Comparison of ENCODE assay signal across 12 cellular contexts in the genomic region with DNA sequence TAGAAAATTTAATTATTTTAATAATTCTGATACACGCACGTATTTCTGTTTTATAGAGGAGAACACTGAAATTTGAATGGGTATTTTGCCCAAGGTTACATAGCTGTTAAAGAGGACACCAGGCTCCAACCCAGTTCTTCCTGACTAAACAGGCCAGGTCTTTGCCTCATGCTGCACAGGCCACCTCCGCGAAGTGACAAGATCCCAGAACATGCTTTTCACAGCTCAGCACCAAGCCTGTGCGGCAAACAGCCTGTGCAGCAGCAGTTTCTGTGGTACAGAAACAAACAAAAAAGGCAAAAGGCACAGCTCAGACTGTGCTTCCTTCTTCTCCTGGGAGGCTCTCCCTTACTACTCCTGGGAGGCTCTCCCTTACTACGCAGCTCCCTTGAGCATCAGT. TPM values are rescaled to one million over a fixed set of nuclear protein-coding genes. Genes with fewer than 3 reads are reported as not detected.
A peak's percentile ranks its signal among the peaks of the same experiment; 100 is the strongest.
DNase-seq lines count a peak whose midpoint lies in the region; ATAC-seq and TF ChIP-seq lines count a peak whose summit lies in the region.
"Had no signal": no experiment of that assay in that cellular context is flagged by ENCODE, and none has a peak within 500 bp of the region (broad histone marks: within the 10 kb centered on the region; RNA-seq: fewer than 3 reads in every experiment).

No MANE protein-coding gene starts in this region.

- peaks cover 94% of the 10 kb centered on the region for H3K27me3 ChIP-seq in iPS-15b (ENCODE audit: control insufficient read depth, insufficient read depth, low read length)

- no peak for TF ChIP-seq POLR2A in NB4 (IDR thresholded peaks at IDR 0.05; ENCODE audit: extremely low read depth, insufficient read length)

- ATAC-seq in WTC11, result no peak
- ATAC-seq in GM18519 (IDR thresholded peaks at IDR 0.05; ENCODE audit: low FRiP score, unreplicated experiment), result no peak
- ATAC-seq in activated CD4-positive, alpha-beta T cell treated with anti-CD3 and anti-CD28 coated beads for 36 hours, result no peak

- no peaks in the 10 kb centered on the region for H3K9me3 Mint-ChIP-seq in WTC11
- no peaks in the 10 kb centered on the region for H3K9me3 Mint-ChIP-seq in activated CD4-positive, alpha-beta T cell treated with anti-CD3 and anti-CD28 coated beads for 36 hours (ENCODE audit: low read depth)

- H3K27ac Mint-ChIP-seq in WTC11, result no peak overlapping the region
- H3K27ac Mint-ChIP-seq in activated CD4-positive, alpha-beta T cell treated with anti-CD3 and anti-CD28 coated beads for 36 hours, result no peak overlapping the region

- H3K4me1 ChIP-seq in iPS-15b (ENCODE audit: control insufficient read depth, insufficient read depth, low read length), result peaks cover 15% of the 10 kb centered on the region
- H3K4me1 ChIP-seq: A549, BE2C had no signal

- DNase-seq in NB4 (ENCODE audit: low read depth) (peak; percentile 36), WTC11 (ENCODE audit: low spot score) (peak; percentile 8), posterior vena cava (ENCODE audit: low spot score) (peak; percentile 53), LoVo (ENCODE audit: low spot score) (no peak)
- no peak for DNase-seq in activated CD4-positive, alpha-beta T cell treated with anti-CD3 and anti-CD28 coated beads for 36 hours
- DNase-seq: BE2C; CD4-positive, alpha-beta memory T cell; DMS153; GF-D8 had no signal

- TF ChIP-seq CTCF in NB4 (IDR thresholded peaks at IDR 0.05; ENCODE audit: low read depth, low read length) (no peak), WTC11 (IDR thresholded peaks at IDR 0.05) (no peak)

- H3K36me3 ChIP-seq in iPS-15b (ENCODE audit: control insufficient read depth, insufficient read depth, low read length), result no peaks in the 10 kb centered on the region
- H3K36me3 ChIP-seq: BE2C had no signal

- POLR2A ChIA-PET in WTC11 (lab: Charles Lee), result no interaction called here
- POLR2A ChIA-PET in activated CD4-positive, alpha-beta T cell treated with anti-CD3 and anti-CD28 coated beads for 36 hours (lab: Charles Lee), result no interaction called here

- peaks cover 64% of the 10 kb centered on the region for H3K4me1 Mint-ChIP-seq in WTC11
- peaks cover 42% of the 10 kb centered on the region for H3K4me1 Mint-ChIP-seq in activated CD4-positive, alpha-beta T cell treated with anti-CD3 and anti-CD28 coated beads for 36 hours

- H3K36me3 Mint-ChIP-seq in WTC11, result no peaks in the 10 kb centered on the region; the same call in 1 of the 2 replicates
- no peaks in the 10 kb centered on the region for H3K36me3 Mint-ChIP-seq in activated CD4-positive, alpha-beta T cell treated with anti-CD3 and anti-CD28 coated beads for 36 hours (ENCODE audit: low read depth)

- no peak overlapping the region for H3K9ac ChIP-seq in iPS-15b (ENCODE audit: low read depth, low read length)

- H3K9me3 ChIP-seq in iPS-15b (ENCODE audit: control insufficient read depth, insufficient read depth, low read length), result no peaks in the 10 kb centered on the region
- H3K9me3 ChIP-seq: A549 had no signal

- H3K4me3 ChIP-seq in NB4 (ENCODE audit: low read depth, low read length) (no peak overlapping the region), iPS-15b (ENCODE audit: low read depth, low read length) (peak overlapping the region; percentile 13)
- H3K4me3 ChIP-seq: A549 had no signal

- H3K27me3 Mint-ChIP-seq in WTC11 (ENCODE audit: low read depth), result peaks cover 100% of the 10 kb centered on the region
- H3K27me3 Mint-ChIP-seq in activated CD4-positive, alpha-beta T cell treated with anti-CD3 and anti-CD28 coated beads for 36 hours, result peaks cover 84% of the 10 kb centered on the region

- intact Hi-C loops in posterior vena cava (cut with DNase I), result no loop called here
- intact Hi-C loops in activated CD4-positive, alpha-beta T cell treated with anti-CD3 and anti-CD28 coated beads for 36 hours (cut with DNase I, micrococcal nuclease), result loop anchor here (2.0 to 5.0 kb wide), 2 partner anchors 388 to 1173 kb away; no protein-coding TSS in a partner anchor

- no peak overlapping the region for H3K4me3 Mint-ChIP-seq in WTC11
- H3K4me3 Mint-ChIP-seq in activated CD4-positive, alpha-beta T cell treated with anti-CD3 and anti-CD28 coated beads for 36 hours, result no peak overlapping the region

- CTCF ChIA-PET in WTC11 (lab: Charles Lee), result interaction anchor here (0.5 to 7.4 kb wide), 13 partner anchors 8 to 615 kb away, joined by 3 to 158 read pairs (median 6); a partner anchor contains a TSS
- CTCF ChIA-PET in activated CD4-positive, alpha-beta T cell treated with anti-CD3 and anti-CD28 coated beads for 36 hours (lab: Charles Lee), result interaction anchor here (0.7 to 2.8 kb wide), 7 partner anchors 10 to 347 kb away, joined by 3 to 9 read pairs (median 4); a partner anchor contains a TSS

TF ChIP-seq in WTC11, 78 proteins besides CTCF, POLR2A, EP300 and RAD21 (continues in another document):
- no peak for TF ChIP-seq GABPB1 (CRISPR knock-in tag; IDR thresholded peaks at IDR 0.05)
- TF ChIP-seq, protein P1, sequence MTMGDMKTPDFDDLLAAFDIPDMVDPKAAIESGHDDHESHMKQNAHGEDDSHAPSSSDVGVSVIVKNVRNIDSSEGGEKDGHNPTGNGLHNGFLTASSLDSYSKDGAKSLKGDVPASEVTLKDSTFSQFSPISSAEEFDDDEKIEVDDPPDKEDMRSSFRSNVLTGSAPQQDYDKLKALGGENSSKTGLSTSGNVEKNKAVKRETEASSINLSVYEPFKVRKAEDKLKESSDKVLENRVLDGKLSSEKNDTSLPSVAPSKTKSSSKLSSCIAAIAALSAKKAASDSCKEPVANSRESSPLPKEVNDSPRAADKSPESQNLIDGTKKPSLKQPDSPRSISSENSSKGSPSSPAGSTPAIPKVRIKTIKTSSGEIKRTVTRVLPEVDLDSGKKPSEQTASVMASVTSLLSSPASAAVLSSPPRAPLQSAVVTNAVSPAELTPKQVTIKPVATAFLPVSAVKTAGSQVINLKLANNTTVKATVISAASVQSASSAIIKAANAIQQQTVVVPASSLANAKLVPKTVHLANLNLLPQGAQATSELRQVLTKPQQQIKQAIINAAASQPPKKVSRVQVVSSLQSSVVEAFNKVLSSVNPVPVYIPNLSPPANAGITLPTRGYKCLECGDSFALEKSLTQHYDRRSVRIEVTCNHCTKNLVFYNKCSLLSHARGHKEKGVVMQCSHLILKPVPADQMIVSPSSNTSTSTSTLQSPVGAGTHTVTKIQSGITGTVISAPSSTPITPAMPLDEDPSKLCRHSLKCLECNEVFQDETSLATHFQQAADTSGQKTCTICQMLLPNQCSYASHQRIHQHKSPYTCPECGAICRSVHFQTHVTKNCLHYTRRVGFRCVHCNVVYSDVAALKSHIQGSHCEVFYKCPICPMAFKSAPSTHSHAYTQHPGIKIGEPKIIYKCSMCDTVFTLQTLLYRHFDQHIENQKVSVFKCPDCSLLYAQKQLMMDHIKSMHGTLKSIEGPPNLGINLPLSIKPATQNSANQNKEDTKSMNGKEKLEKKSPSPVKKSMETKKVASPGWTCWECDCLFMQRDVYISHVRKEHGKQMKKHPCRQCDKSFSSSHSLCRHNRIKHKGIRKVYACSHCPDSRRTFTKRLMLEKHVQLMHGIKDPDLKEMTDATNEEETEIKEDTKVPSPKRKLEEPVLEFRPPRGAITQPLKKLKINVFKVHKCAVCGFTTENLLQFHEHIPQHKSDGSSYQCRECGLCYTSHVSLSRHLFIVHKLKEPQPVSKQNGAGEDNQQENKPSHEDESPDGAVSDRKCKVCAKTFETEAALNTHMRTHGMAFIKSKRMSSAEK (CRISPR knock-in tag; IDR thresholded peaks at IDR 0.05; ENCODE audit: borderline replicate concordance), result no peak
- TF ChIP-seq PRRX2 (CRISPR knock-in tag; IDR thresholded peaks at IDR 0.05), result no peak
- TF ChIP-seq CBFB (CRISPR knock-in tag; IDR thresholded peaks at IDR 0.05; ENCODE audit: low read depth), result no peak
- TF ChIP-seq ZNF416 (CRISPR knock-in tag; IDR thresholded peaks at IDR 0.05), result no peak
- no peak for TF ChIP-seq ZNF232 (CRISPR knock-in tag; IDR thresholded peaks at IDR 0.05)
- TF ChIP-seq, protein P2, sequence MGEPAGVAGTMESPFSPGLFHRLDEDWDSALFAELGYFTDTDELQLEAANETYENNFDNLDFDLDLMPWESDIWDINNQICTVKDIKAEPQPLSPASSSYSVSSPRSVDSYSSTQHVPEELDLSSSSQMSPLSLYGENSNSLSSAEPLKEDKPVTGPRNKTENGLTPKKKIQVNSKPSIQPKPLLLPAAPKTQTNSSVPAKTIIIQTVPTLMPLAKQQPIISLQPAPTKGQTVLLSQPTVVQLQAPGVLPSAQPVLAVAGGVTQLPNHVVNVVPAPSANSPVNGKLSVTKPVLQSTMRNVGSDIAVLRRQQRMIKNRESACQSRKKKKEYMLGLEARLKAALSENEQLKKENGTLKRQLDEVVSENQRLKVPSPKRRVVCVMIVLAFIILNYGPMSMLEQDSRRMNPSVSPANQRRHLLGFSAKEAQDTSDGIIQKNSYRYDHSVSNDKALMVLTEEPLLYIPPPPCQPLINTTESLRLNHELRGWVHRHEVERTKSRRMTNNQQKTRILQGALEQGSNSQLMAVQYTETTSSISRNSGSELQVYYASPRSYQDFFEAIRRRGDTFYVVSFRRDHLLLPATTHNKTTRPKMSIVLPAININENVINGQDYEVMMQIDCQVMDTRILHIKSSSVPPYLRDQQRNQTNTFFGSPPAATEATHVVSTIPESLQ (CRISPR knock-in tag; IDR thresholded peaks at IDR 0.05), result no peak
- TF ChIP-seq, protein P3, sequence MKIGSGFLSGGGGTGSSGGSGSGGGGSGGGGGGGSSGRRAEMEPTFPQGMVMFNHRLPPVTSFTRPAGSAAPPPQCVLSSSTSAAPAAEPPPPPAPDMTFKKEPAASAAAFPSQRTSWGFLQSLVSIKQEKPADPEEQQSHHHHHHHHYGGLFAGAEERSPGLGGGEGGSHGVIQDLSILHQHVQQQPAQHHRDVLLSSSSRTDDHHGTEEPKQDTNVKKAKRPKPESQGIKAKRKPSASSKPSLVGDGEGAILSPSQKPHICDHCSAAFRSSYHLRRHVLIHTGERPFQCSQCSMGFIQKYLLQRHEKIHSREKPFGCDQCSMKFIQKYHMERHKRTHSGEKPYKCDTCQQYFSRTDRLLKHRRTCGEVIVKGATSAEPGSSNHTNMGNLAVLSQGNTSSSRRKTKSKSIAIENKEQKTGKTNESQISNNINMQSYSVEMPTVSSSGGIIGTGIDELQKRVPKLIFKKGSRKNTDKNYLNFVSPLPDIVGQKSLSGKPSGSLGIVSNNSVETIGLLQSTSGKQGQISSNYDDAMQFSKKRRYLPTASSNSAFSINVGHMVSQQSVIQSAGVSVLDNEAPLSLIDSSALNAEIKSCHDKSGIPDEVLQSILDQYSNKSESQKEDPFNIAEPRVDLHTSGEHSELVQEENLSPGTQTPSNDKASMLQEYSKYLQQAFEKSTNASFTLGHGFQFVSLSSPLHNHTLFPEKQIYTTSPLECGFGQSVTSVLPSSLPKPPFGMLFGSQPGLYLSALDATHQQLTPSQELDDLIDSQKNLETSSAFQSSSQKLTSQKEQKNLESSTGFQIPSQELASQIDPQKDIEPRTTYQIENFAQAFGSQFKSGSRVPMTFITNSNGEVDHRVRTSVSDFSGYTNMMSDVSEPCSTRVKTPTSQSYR (CRISPR knock-in tag; IDR thresholded peaks at IDR 0.05), result no peak

RNA-seq across cellular contexts. Expression of a gene that starts 6.5 kb away (rescaled TPM):
- total RNA-seq in WTC11 (2021) (0.82 to 1.6 TPM (median 1.4 TPM) in 3 replicates), posterior vena cava (not detected)
- total RNA-seq in activated CD4-positive, alpha-beta T cell treated with anti-CD3 and anti-CD28 coated beads for 36 hours, result not detected
- total RNA-seq: CD4-positive, alpha-beta memory T cell had no signal

RNA-seq across cellular contexts. Expression of a gene that starts 6.6 kb away (rescaled TPM):
- 2.2 to 5.1 TPM (median 2.9 TPM) in 3 replicates for total RNA-seq in WTC11 (2021)
- total RNA-seq in posterior vena cava, result not detected
- not detected for total RNA-seq in activated CD4-positive, alpha-beta T cell treated with anti-CD3 and anti-CD28 coated beads for 36 hours
- total RNA-seq: CD4-positive, alpha-beta memory T cell had no signal

Comparison
In these comparisons a context has a peak if more than half of its experiments do, and no peak if none do; other contexts are left out.
1. DNase-seq: peak in NB4 (single experiment), WTC11 (single experiment) and posterior vena cava (single experiment); none in LoVo (single experiment) and activated CD4-positive, alpha-beta T cell treated with anti-CD3 and anti-CD28 coated beads for 36 hours (single experiment).
2. intact Hi-C loops: an anchor here in activated CD4-positive, alpha-beta T cell treated with anti-CD3 and anti-CD28 coated beads for 36 hours (2.0 to 5.0 kb wide); none called in posterior vena cava.